Comparison of ENCODE assay signal across 1 cellular context in the genomic region with DNA sequence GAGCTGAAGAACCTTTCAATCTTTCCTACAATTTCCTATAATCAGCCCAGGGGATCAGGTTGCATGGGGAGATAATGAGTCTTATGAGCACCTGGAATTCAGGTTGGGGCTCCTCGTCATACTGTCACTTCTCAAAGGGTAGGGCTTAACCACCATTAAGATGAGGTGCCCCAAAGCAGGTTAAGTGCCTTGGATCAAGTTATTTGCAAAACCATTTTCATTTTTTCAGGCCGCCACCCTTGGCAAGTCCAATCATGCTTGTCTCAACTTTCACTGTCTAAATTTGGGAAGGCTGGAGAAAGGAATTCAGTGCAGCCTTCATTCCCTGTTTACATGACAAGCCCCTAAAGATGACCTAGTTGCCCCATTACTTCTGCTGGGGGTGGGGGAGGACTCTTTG.
TF ChIP-seq lines count a peak whose summit lies in the region.

No MANE protein-coding gene starts in this region.

TF ChIP-seq in H1, 55 proteins besides CTCF, POLR2A, EP300 and RAD21:
- TF ChIP-seq, protein P1, sequence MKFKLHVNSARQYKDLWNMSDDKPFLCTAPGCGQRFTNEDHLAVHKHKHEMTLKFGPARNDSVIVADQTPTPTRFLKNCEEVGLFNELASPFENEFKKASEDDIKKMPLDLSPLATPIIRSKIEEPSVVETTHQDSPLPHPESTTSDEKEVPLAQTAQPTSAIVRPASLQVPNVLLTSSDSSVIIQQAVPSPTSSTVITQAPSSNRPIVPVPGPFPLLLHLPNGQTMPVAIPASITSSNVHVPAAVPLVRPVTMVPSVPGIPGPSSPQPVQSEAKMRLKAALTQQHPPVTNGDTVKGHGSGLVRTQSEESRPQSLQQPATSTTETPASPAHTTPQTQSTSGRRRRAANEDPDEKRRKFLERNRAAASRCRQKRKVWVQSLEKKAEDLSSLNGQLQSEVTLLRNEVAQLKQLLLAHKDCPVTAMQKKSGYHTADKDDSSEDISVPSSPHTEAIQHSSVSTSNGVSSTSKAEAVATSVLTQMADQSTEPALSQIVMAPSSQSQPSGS (IDR thresholded peaks at IDR 0.05; ENCODE audit: low read length), result no peak
- TF ChIP-seq ASH2L (IDR thresholded peaks at IDR 0.05; ENCODE audit: low read length) (no peak), NRF1 (IDR thresholded peaks at IDR 0.05; ENCODE audit: low read depth, low read length) (no peak), KDM5A (IDR thresholded peaks at IDR 0.05; ENCODE audit: low read length) (no peak), SIRT6 (IDR thresholded peaks at IDR 0.05; ENCODE audit: low read length) (no peak), TAF1 (IDR thresholded peaks at IDR 0.05; ENCODE audit: low read depth, low read length) (no peak), TBP (IDR thresholded peaks at IDR 0.05; ENCODE audit: low read depth, low read length) (no peak), HDAC6 (IDR thresholded peaks at IDR 0.05; ENCODE audit: low read depth, low read length) (no peak), ZNF274 (IDR thresholded peaks at IDR 0.05; ENCODE audit: borderline replicate concordance, extremely low read depth, low read length) (no peak), SAP30 (IDR thresholded peaks at IDR 0.05; ENCODE audit: insufficient read depth, insufficient replicate concordance, low read length) (no peak), RFX5 (IDR thresholded peaks at IDR 0.05; ENCODE audit: borderline replicate concordance, low read depth, low read length) (no peak)
- TF ChIP-seq, protein P2, sequence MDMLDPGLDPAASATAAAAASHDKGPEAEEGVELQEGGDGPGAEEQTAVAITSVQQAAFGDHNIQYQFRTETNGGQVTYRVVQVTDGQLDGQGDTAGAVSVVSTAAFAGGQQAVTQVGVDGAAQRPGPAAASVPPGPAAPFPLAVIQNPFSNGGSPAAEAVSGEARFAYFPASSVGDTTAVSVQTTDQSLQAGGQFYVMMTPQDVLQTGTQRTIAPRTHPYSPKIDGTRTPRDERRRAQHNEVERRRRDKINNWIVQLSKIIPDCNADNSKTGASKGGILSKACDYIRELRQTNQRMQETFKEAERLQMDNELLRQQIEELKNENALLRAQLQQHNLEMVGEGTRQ (IDR thresholded peaks at IDR 0.05; ENCODE audit: low read length), result no peak
